16 cellular contexts compared by ENCODE assay signal in the genomic region with DNA sequence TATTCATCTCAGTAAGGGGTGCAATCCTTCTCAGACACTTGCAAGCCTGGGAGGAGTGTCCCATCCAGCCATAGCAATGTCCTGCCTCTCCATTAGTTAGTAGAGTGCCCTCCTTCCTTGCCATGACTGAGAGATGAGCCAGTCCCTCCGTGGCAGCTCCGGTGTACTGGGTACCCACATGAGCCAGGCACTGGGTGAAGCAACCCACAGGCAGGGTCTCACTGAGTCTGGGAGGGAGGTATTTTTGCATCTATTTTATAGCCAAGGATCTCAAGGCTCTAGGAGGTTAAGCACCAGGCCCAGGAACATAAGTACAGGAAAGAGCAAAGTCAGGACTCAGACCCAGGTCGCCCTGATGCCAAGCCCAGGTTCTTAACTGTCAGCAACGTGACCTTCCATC. TPM values are rescaled to one million over a fixed set of nuclear protein-coding genes. Genes with fewer than 3 reads are reported as not detected.
A peak's percentile ranks its signal among the peaks of the same experiment; 100 is the strongest.
DNase-seq lines count a peak whose midpoint lies in the region; ATAC-seq and TF ChIP-seq lines count a peak whose summit lies in the region.
"Had no signal": no experiment of that assay in that cellular context is flagged by ENCODE, and none has a peak within 500 bp of the region (broad histone marks: within the 10 kb centered on the region; RNA-seq: fewer than 3 reads in every experiment).

No MANE protein-coding gene starts in this region.

- TF ChIP-seq CTCF in heart right ventricle (IDR thresholded peaks at IDR 0.05) (no peak), right atrium auricular region (IDR thresholded peaks at IDR 0.05) (no peak), left lung (IDR thresholded peaks at IDR 0.05) (no peak), osteoblast (IDR thresholded peaks at IDR 0.05; ENCODE audit: extremely low read depth, low read depth, low read length) (no peak)

- no peaks in the 10 kb centered on the region for H3K79me2 ChIP-seq in osteoblast (ENCODE audit: insufficient read depth, low read length)

- H3K4me2 ChIP-seq in osteoblast (ENCODE audit: insufficient read depth, low read length), result no peak overlapping the region

- H3K27ac ChIP-seq in heart right ventricle (peak overlapping the region in 6 of 10 donors; percentile 9 to 60 (median 33)), right atrium auricular region (no peak overlapping the region), angular gyrus (ENCODE audit: low read depth, low read length) (peak overlapping the region; percentile 29), left lung (peak overlapping the region; percentile 3 to 10), osteoblast (ENCODE audit: low read depth, low read length) (no peak overlapping the region)
- H3K27ac ChIP-seq: 22Rv1 had no signal

- peak in 1 of 8 donors; percentile 55 for ATAC-seq in heart right ventricle
- no peak for ATAC-seq in left lung
- no peak for ATAC-seq in GM21528 (IDR thresholded peaks at IDR 0.05; ENCODE audit: low FRiP score, unreplicated experiment)

- H4K20me1 ChIP-seq in osteoblast (ENCODE audit: insufficient read depth, low read length), result no peaks in the 10 kb centered on the region

- H3K4me3 ChIP-seq in heart right ventricle (no peak overlapping the region), right atrium auricular region (no peak overlapping the region), left lung (no peak overlapping the region), osteoblast (ENCODE audit: insufficient read depth, low read length) (no peak overlapping the region)
- H3K4me3 ChIP-seq: HAP-1 had no signal

- H3K27me3 ChIP-seq in heart right ventricle (no peaks in the 10 kb centered on the region), right atrium auricular region (no peaks in the 10 kb centered on the region), left lung (no peaks in the 10 kb centered on the region), osteoblast (ENCODE audit: insufficient read depth, low read length) (no peaks in the 10 kb centered on the region)

- H3K36me3 ChIP-seq in heart right ventricle, result no peaks in the 10 kb centered on the region
- H3K36me3 ChIP-seq in right atrium auricular region, result no peaks in the 10 kb centered on the region
- no peaks in the 10 kb centered on the region for H3K36me3 ChIP-seq in left lung
- H3K36me3 ChIP-seq in osteoblast (ENCODE audit: insufficient read depth, low read length), result no peaks in the 10 kb centered on the region
- H3K36me3 ChIP-seq: HAP-1 had no signal

- H3K4me1 ChIP-seq in heart right ventricle (peaks cover 0 to 17% (median 0%) of the 10 kb centered on the region in 9 donors), right atrium auricular region (no peaks in the 10 kb centered on the region), left lung (no peaks in the 10 kb centered on the region), osteoblast (ENCODE audit: insufficient read depth, low read length) (no peaks in the 10 kb centered on the region)
- H3K4me1 ChIP-seq: HAP-1 had no signal

- DNase-seq in heart right ventricle, result no peak
- DNase-seq in right atrium auricular region (ENCODE audit: low spot score), result no peak
- peak in 1 of 2 donors; percentile 11 for DNase-seq in left lung
- peak; percentile 30 for DNase-seq in osteoblast (ENCODE audit: insufficient read length, low spot score, missing footprints)
- no peak for DNase-seq in NCI-H748 (lab: John Stamatoyannopoulos, UW; ENCODE audit: unreplicated experiment)
- DNase-seq in NOMO-1 (lab: John Stamatoyannopoulos, UW; ENCODE audit: unreplicated experiment in 2 of 2), result no peak
- DNase-seq: Calu3; CD4-positive, alpha-beta memory T cell; DND-41; GOT3 had no signal

- H2AFZ ChIP-seq in osteoblast (ENCODE audit: low read length), result no peak overlapping the region

- 68 to 92% methylated on average over 4 of the region's 4 CpGs for WGBS in heart right ventricle, 2 donors

- intact Hi-C loops in heart right ventricle (cut with DNase I) (no loop called here), left lung (cut with DNase I) (no loop called here)

- H3K9me3 ChIP-seq in heart right ventricle (no peaks in the 10 kb centered on the region), right atrium auricular region (no peaks in the 10 kb centered on the region), left lung (no peaks in the 10 kb centered on the region), osteoblast (ENCODE audit: low read depth, low read length) (no peaks in the 10 kb centered on the region)
- H3K9me3 ChIP-seq: HAP-1 had no signal

RNA-seq across cellular contexts. Expression of a gene that starts 16.9 kb away (rescaled TPM):
- 1 to 10 TPM in 1 of 10 donors, under 1 TPM in 8, not detected in 1; 0.10 to 1.6 (median 0.24) TPM for total RNA-seq in heart right ventricle
- under 1 TPM in 1 of 2 donors, not detected in 1; 0.06 TPM for polyA plus RNA-seq in heart right ventricle
- under 1 TPM; 0.11 to 0.20 TPM for total RNA-seq in right atrium auricular region
- total RNA-seq in left lung, result under 1 TPM; 0.34 to 0.70 TPM
- not detected in 2 replicates for total RNA-seq in osteoblast
- total RNA-seq: Calu3, HFFc6 had no signal
- polyA plus RNA-seq: AG04450 had no signal

Comparison
In these comparisons a context has a peak if more than half of its experiments do, and no peak if none do; other contexts are left out.
1. H3K27ac ChIP-seq: peak in heart right ventricle (6 of 10), angular gyrus (single experiment) and left lung (2 of 2); none in right atrium auricular region (0 of 2) and osteoblast (single experiment).